ENCODE assay signal across 33 cellular contexts in the genomic region with DNA sequence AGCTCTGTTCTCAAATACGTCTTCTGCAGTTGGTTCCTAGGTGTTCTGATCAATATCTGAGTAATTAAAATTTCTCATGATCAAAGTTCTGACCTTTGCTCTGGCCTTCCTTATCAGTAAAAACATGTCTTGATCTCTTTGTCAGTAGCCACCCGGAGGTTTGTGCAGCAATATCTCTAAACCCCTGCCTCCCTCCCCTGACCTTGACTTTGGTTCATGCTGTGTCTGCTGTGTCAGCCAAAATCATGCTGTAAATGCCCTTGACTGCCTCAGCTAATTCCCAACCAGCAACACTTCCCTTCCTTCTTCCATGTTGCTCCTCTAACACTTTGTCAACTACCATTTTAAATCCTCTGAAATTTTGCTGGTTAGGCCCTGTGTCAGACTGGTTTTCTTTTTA.
"Had no signal": no experiment of that assay in that cellular context is flagged by ENCODE, and none has a peak within 500 bp of the region (broad histone marks: within the 10 kb centered on the region; RNA-seq: fewer than 3 reads in every experiment).

No MANE protein-coding gene starts in this region.

- DNase-seq: activated CD4-positive, alpha-beta memory T cell treated with anti-CD3 and anti-CD28 coated beads for 36 hours; activated CD4-positive, alpha-beta T cell treated with anti-CD3 and anti-CD28 coated beads for 36 hours; activated CD4-positive, alpha-beta T cell treated with anti-CD3 and anti-CD28 coated beads, Interleukin-2, amount 10 ng/mL, durations not matched to agents 24 days and 14 days; activated CD4-positive, CD25-positive, alpha-beta regulatory T cell; activated CD4-positive, CD25-positive, alpha-beta regulatory T cell treated with anti-CD3 and anti-CD28 coated beads, Interleukin-2, amount 50 U/mL, for 72 hours; activated CD8-positive, alpha-beta memory T cell treated with anti-CD3 and anti-CD28 coated beads, Interleukin-2, amount 10 ng/mL, durations not matched to agents 7 days and 5 days; activated CD8-positive, alpha-beta memory T cell treated with anti-CD3 and anti-CD28 coated beads, Interleukin-2, amount 50 U/mL, for 4 hours; activated CD8-positive, alpha-beta T cell treated with anti-CD3 and anti-CD28 coated beads, Interleukin-2, amount 10 ng/mL, durations not matched to agents 7 days and 5 days; activated effector memory CD4-positive, alpha-beta T cell treated with anti-CD3 and anti-CD28 coated beads, Interleukin-2, amount 50 U/mL, for 16 hours; activated naive CD4-positive, alpha-beta T cell treated with anti-CD3 and anti-CD28 coated beads for 36 hours; activated naive CD8-positive, alpha-beta T cell treated with anti-CD3 and anti-CD28 coated beads for 36 hours; activated naive CD8-positive, alpha-beta T cell treated with anti-CD3 and anti-CD28 coated beads, Interleukin-2, amount 50 U/mL, for 24 hours; activated T-cell treated with anti-CD3 and anti-CD28 coated beads, Interleukin-2, amount 50 U/mL, for 1 hour; activated T-cell treated with anti-CD3 and anti-CD28 coated beads, Interleukin-2, amount 50 U/mL, for 48 hours; central memory CD4-positive, alpha-beta T cell; cerebellar nuclear complex; dorsolateral prefrontal cortex; effector memory CD4-positive, alpha-beta T cell; endodermal cell; foreskin fibroblast; heart left ventricle; T-helper 2 cell had no signal

- ATAC-seq: activated CD4-positive, alpha-beta T cell treated with anti-CD3 and anti-CD28 coated beads for 36 hours; activated CD8-positive, alpha-beta memory T cell treated with anti-CD3 and anti-CD28 coated beads, Interleukin-2, amount 10 ng/mL, durations not matched to agents 7 days and 5 days; activated CD8-positive, alpha-beta T cell treated with anti-CD3 and anti-CD28 coated beads, Interleukin-2, amount 10 ng/mL, durations not matched to agents 7 days and 5 days; activated naive CD8-positive, alpha-beta T cell treated with anti-CD3 and anti-CD28 coated beads, Interleukin-2, amount 50 U/mL, for 24 hours; esophagus mucosa; heart left ventricle had no signal

- H3K36me3 ChIP-seq: ascending aorta, breast epithelium, cardiac muscle cell, heart left ventricle had no signal

- H3K9me3 Mint-ChIP-seq: activated CD4-positive, alpha-beta memory T cell treated with anti-CD3 and anti-CD28 coated beads for 36 hours; activated CD4-positive, alpha-beta T cell treated with anti-CD3 and anti-CD28 coated beads, Interleukin-2, amount 10 ng/mL, durations not matched to agents 24 days and 14 days; activated naive CD4-positive, alpha-beta T cell treated with anti-CD3 and anti-CD28 coated beads for 36 hours; activated naive CD4-positive, alpha-beta T cell treated with anti-CD3 and anti-CD28 coated beads, Interleukin-2, amount 50 U/mL, for 24 hours; activated naive CD8-positive, alpha-beta T cell treated with anti-CD3 and anti-CD28 coated beads for 36 hours; activated naive CD8-positive, alpha-beta T cell treated with anti-CD3 and anti-CD28 coated beads, Interleukin-2, amount 50 U/mL, for 24 hours; activated T-helper 1 cell treated with anti-CD3 and anti-CD28 coated beads, Interleukin-12 subunit alpha, Interleukin-12 subunit beta, Interleukin-2, Interleukin-4 antibody, amounts not matched to agents 30 ng/mL and 10 ng/mL and 1 ng/mL, durations not matched to agents 14 hours and 24 hours and 36 hours; activated T-helper 2 cell treated with anti-CD3 and anti-CD28 coated beads, Interferon-gamma antibody, Interleukin-2, Interleukin-4, amounts not matched to agents 10 μg/mL and 5 μg/mL and 100 μg/mL, durations not matched to agents 14 hours and 24 hours and 36 hours; brain; dendritic cell treated with granulocyte-macrophage colony-stimulating factor and Interleukin-4, amounts not matched to agents 40 ng/mL and 50 ng/mL, for 4 days; endodermal cell had no signal

- H3K4me1 Mint-ChIP-seq: activated CD4-positive, alpha-beta T cell treated with anti-CD3 and anti-CD28 coated beads for 36 hours; activated CD4-positive, alpha-beta T cell treated with anti-CD3 and anti-CD28 coated beads, Interleukin-2, amount 10 ng/mL, durations not matched to agents 24 days and 14 days; activated CD8-positive, alpha-beta memory T cell treated with anti-CD3 and anti-CD28 coated beads, Interleukin-2, amount 10 ng/mL, durations not matched to agents 7 days and 5 days; activated naive CD4-positive, alpha-beta T cell treated with anti-CD3 and anti-CD28 coated beads, Interleukin-2, amount 50 U/mL, for 24 hours; activated naive CD8-positive, alpha-beta T cell treated with anti-CD3 and anti-CD28 coated beads for 36 hours; activated naive CD8-positive, alpha-beta T cell treated with anti-CD3 and anti-CD28 coated beads, Interleukin-2, amount 50 U/mL, for 24 hours; brain; endodermal cell had no signal

- H3K4me1 ChIP-seq: ascending aorta, breast epithelium, heart left ventricle had no signal

- H3K27me3 ChIP-seq: ascending aorta, breast epithelium, cardiac muscle cell, dorsolateral prefrontal cortex, heart left ventricle had no signal

- FAIRE-seq: frontal cortex had no signal

- H3K4me3 Mint-ChIP-seq: activated CD4-positive, alpha-beta memory T cell treated with anti-CD3 and anti-CD28 coated beads for 36 hours; activated CD4-positive, alpha-beta T cell treated with anti-CD3 and anti-CD28 coated beads for 36 hours; activated CD4-positive, alpha-beta T cell treated with anti-CD3 and anti-CD28 coated beads, Interleukin-2, amount 10 ng/mL, durations not matched to agents 24 days and 14 days; activated CD8-positive, alpha-beta memory T cell treated with anti-CD3 and anti-CD28 coated beads, Interleukin-2, amount 10 ng/mL, durations not matched to agents 7 days and 5 days; activated CD8-positive, alpha-beta T cell treated with anti-CD3 and anti-CD28 coated beads, Interleukin-2, amount 10 ng/mL, durations not matched to agents 7 days and 5 days; activated naive CD4-positive, alpha-beta T cell treated with anti-CD3 and anti-CD28 coated beads for 36 hours; activated naive CD4-positive, alpha-beta T cell treated with anti-CD3 and anti-CD28 coated beads, Interleukin-2, amount 50 U/mL, for 24 hours; activated naive CD8-positive, alpha-beta T cell treated with anti-CD3 and anti-CD28 coated beads for 36 hours; activated naive CD8-positive, alpha-beta T cell treated with anti-CD3 and anti-CD28 coated beads, Interleukin-2, amount 50 U/mL, for 24 hours; activated T-helper 1 cell treated with anti-CD3 and anti-CD28 coated beads, Interleukin-12 subunit alpha, Interleukin-12 subunit beta, Interleukin-2, Interleukin-4 antibody, amounts not matched to agents 30 ng/mL and 10 ng/mL and 1 ng/mL, durations not matched to agents 14 hours and 24 hours and 36 hours; brain; dendritic cell treated with granulocyte-macrophage colony-stimulating factor and Interleukin-4, amounts not matched to agents 40 ng/mL and 50 ng/mL, for 4 days; endodermal cell had no signal

- H3K27ac ChIP-seq: ascending aorta, breast epithelium, cardiac muscle cell, coronary artery, dorsolateral prefrontal cortex, heart left ventricle had no signal

- H3K9me3 ChIP-seq: ascending aorta, breast epithelium, heart left ventricle had no signal

- H3K4me3 ChIP-seq: ascending aorta, breast epithelium, cardiac muscle cell, coronary artery, dorsolateral prefrontal cortex, heart left ventricle had no signal

- H3K36me3 Mint-ChIP-seq: activated CD4-positive, alpha-beta memory T cell treated with anti-CD3 and anti-CD28 coated beads for 36 hours; activated CD8-positive, alpha-beta memory T cell treated with anti-CD3 and anti-CD28 coated beads, Interleukin-2, amount 10 ng/mL, durations not matched to agents 7 days and 5 days; activated naive CD4-positive, alpha-beta T cell treated with anti-CD3 and anti-CD28 coated beads, Interleukin-2, amount 50 U/mL, for 24 hours; activated naive CD8-positive, alpha-beta T cell treated with anti-CD3 and anti-CD28 coated beads for 36 hours; brain had no signal

- H3K27ac Mint-ChIP-seq: activated CD4-positive, alpha-beta memory T cell treated with anti-CD3 and anti-CD28 coated beads for 36 hours; activated CD4-positive, alpha-beta T cell treated with anti-CD3 and anti-CD28 coated beads for 36 hours; activated CD4-positive, alpha-beta T cell treated with anti-CD3 and anti-CD28 coated beads, Interleukin-2, amount 10 ng/mL, durations not matched to agents 24 days and 14 days; activated CD8-positive, alpha-beta memory T cell treated with anti-CD3 and anti-CD28 coated beads, Interleukin-2, amount 10 ng/mL, durations not matched to agents 7 days and 5 days; activated CD8-positive, alpha-beta T cell treated with anti-CD3 and anti-CD28 coated beads, Interleukin-2, amount 10 ng/mL, durations not matched to agents 7 days and 5 days; activated naive CD4-positive, alpha-beta T cell treated with anti-CD3 and anti-CD28 coated beads for 36 hours; activated naive CD4-positive, alpha-beta T cell treated with anti-CD3 and anti-CD28 coated beads, Interleukin-2, amount 50 U/mL, for 24 hours; activated naive CD8-positive, alpha-beta T cell treated with anti-CD3 and anti-CD28 coated beads for 36 hours; activated naive CD8-positive, alpha-beta T cell treated with anti-CD3 and anti-CD28 coated beads, Interleukin-2, amount 50 U/mL, for 24 hours; activated T-helper 1 cell treated with anti-CD3 and anti-CD28 coated beads, Interleukin-12 subunit alpha, Interleukin-12 subunit beta, Interleukin-2, Interleukin-4 antibody, amounts not matched to agents 30 ng/mL and 10 ng/mL and 1 ng/mL, durations not matched to agents 14 hours and 24 hours and 36 hours; activated T-helper 2 cell treated with anti-CD3 and anti-CD28 coated beads, Interferon-gamma antibody, Interleukin-2, Interleukin-4, amounts not matched to agents 10 μg/mL and 5 μg/mL and 100 μg/mL, durations not matched to agents 14 hours and 24 hours and 36 hours; brain; dendritic cell treated with granulocyte-macrophage colony-stimulating factor and Interleukin-4, amounts not matched to agents 40 ng/mL and 50 ng/mL, for 4 days; endodermal cell had no signal

- H3K27me3 Mint-ChIP-seq: activated CD4-positive, alpha-beta memory T cell treated with anti-CD3 and anti-CD28 coated beads for 36 hours; activated CD4-positive, alpha-beta T cell treated with anti-CD3 and anti-CD28 coated beads, Interleukin-2, amount 10 ng/mL, durations not matched to agents 24 days and 14 days; activated CD8-positive, alpha-beta memory T cell treated with anti-CD3 and anti-CD28 coated beads, Interleukin-2, amount 10 ng/mL, durations not matched to agents 7 days and 5 days; activated naive CD4-positive, alpha-beta T cell treated with anti-CD3 and anti-CD28 coated beads, Interleukin-2, amount 50 U/mL, for 24 hours; activated naive CD8-positive, alpha-beta T cell treated with anti-CD3 and anti-CD28 coated beads for 36 hours; activated naive CD8-positive, alpha-beta T cell treated with anti-CD3 and anti-CD28 coated beads, Interleukin-2, amount 50 U/mL, for 24 hours; brain; dendritic cell treated with granulocyte-macrophage colony-stimulating factor and Interleukin-4, amounts not matched to agents 40 ng/mL and 50 ng/mL, for 4 days had no signal
